In the genomic region with DNA sequence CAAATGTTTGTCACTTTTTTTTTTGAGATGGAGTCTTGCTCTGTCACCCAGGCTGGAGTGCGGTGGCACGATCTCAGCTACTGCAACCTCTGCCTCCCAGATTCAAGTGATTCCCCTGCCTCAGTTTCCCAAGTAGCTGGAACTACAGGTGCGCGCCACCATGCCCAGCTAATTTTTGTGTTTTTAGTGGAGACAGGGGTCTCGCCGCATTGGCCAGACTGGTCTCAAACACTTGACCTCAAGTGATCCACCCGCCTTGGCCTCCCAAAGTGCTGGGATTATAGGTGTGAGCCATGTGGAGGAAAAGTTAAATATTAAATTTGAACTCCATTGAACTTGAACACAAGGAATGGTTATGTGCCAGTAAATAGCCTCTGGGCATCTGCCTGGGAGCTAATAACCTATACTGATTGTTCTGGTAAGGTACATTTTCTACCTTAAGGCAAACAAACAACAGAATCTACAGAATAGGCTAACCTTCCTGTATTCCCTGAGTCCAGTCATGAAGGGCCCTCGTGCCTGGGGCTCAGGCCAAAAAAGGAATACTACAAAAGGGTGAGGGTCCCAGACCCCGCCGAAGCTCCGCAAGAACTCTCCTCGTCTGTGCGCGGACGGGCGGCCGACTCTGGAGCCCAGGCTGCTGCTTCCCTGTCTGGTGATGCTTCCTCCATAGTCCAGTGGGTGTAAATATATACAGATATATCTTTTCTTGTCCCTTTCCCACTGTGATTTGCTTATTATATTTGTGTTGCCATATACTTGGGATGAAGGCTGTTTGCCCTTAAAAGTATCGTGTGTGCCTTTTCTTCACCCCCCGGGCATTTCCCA, we compare ENCODE assay signal across 8 cellular contexts.
DNase-seq lines count a peak whose midpoint lies in the region; ATAC-seq and TF ChIP-seq lines count a peak whose summit lies in the region.

No MANE protein-coding gene starts in this region.

- H3K27ac ChIP-seq in brain microvascular endothelial cell (peak overlapping the region; percentile 37), lower lobe of right lung (peak overlapping the region; percentile 77), uterus (peak overlapping the region; percentile 85 to 93)

- intact Hi-C loops in lower lobe of right lung (cut with DNase I), result no loop called here
- intact Hi-C loops in uterus (cut with DNase I; ENCODE audit: low total_unique reads), result no loop called here

- in situ Hi-C loops in brain microvascular endothelial cell (cut with HindIII; ENCODE audit: low pct_ligation_motif_present, low sequenced_read_pairs), result no loop called here

- H3K4me3 Mint-ChIP-seq in activated naive CD8-positive, alpha-beta T cell, result peak overlapping the region; percentile 48
- no peak overlapping the region for H3K4me3 Mint-ChIP-seq in activated naive CD8-positive, alpha-beta T cell treated with anti-CD3 and anti-CD28 coated beads for 36 hours

- TF ChIP-seq CTCF in brain microvascular endothelial cell (IDR thresholded peaks at IDR 0.05; ENCODE audit: low read depth, low read length, missing control alignments) (no peak), lower lobe of right lung (IDR thresholded peaks at IDR 0.05) (no peak), uterus (IDR thresholded peaks at IDR 0.05) (no peak)

- H3K36me3 ChIP-seq in brain microvascular endothelial cell (replicated peaks) (no peaks in the 10 kb centered on the region), lower lobe of right lung (no peaks in the 10 kb centered on the region), uterus (no peaks in the 10 kb centered on the region)

- ATAC-seq in lower lobe of right lung (peak; percentile 57 to 69), HG02852 (IDR thresholded peaks at IDR 0.05; ENCODE audit: unreplicated experiment) (no peak), HG02588 (IDR thresholded peaks at IDR 0.05; ENCODE audit: unreplicated experiment) (no peak)

- no peak overlapping the region for H3K27ac Mint-ChIP-seq in activated naive CD8-positive, alpha-beta T cell
- no peak overlapping the region for H3K27ac Mint-ChIP-seq in activated naive CD8-positive, alpha-beta T cell treated with anti-CD3 and anti-CD28 coated beads for 36 hours

- H3K36me3 Mint-ChIP-seq in activated naive CD8-positive, alpha-beta T cell, result no peaks in the 10 kb centered on the region
- H3K36me3 Mint-ChIP-seq in activated naive CD8-positive, alpha-beta T cell treated with anti-CD3 and anti-CD28 coated beads for 36 hours, result no peaks in the 10 kb centered on the region

- peak overlapping the region; percentile 61 for H3K4me3 ChIP-seq in brain microvascular endothelial cell (ENCODE audit: low read depth, low read length)
- H3K4me3 ChIP-seq in lower lobe of right lung, result peak overlapping the region; percentile 59
- H3K4me3 ChIP-seq in uterus, result peak overlapping the region; percentile 44 to 49

- DNase-seq in activated naive CD8-positive, alpha-beta T cell treated with anti-CD3 and anti-CD28 coated beads for 36 hours, result no peak
- DNase-seq in brain microvascular endothelial cell (peak; percentile 4), lower lobe of right lung (no peak), uterus (no peak), SK-N-DZ (ENCODE audit: low spot score) (no peak)

- H3K9me3 Mint-ChIP-seq in activated naive CD8-positive, alpha-beta T cell (ENCODE audit: low read depth), result no peaks in the 10 kb centered on the region
- no peaks in the 10 kb centered on the region for H3K9me3 Mint-ChIP-seq in activated naive CD8-positive, alpha-beta T cell treated with anti-CD3 and anti-CD28 coated beads for 36 hours

- H3K9me3 ChIP-seq in lower lobe of right lung (no peaks in the 10 kb centered on the region), uterus (no peaks in the 10 kb centered on the region)

- H3K27me3 Mint-ChIP-seq in activated naive CD8-positive, alpha-beta T cell, result peaks cover 2% of the 10 kb centered on the region
- H3K27me3 Mint-ChIP-seq in activated naive CD8-positive, alpha-beta T cell treated with anti-CD3 and anti-CD28 coated beads for 36 hours, result peaks cover 40% of the 10 kb centered on the region

- peaks cover 15% of the 10 kb centered on the region for H3K4me1 ChIP-seq in lower lobe of right lung
- H3K4me1 ChIP-seq in uterus, result no peaks in the 10 kb centered on the region

- peaks cover 8% of the 10 kb centered on the region for H3K4me1 Mint-ChIP-seq in activated naive CD8-positive, alpha-beta T cell (ENCODE audit: low read depth)
- peaks cover 6% of the 10 kb centered on the region for H3K4me1 Mint-ChIP-seq in activated naive CD8-positive, alpha-beta T cell treated with anti-CD3 and anti-CD28 coated beads for 36 hours

- H3K27me3 ChIP-seq in brain microvascular endothelial cell (replicated peaks) (no peaks in the 10 kb centered on the region), lower lobe of right lung (ENCODE audit: low read depth) (no peaks in the 10 kb centered on the region), uterus (no peaks in the 10 kb centered on the region)

- no peak for TF ChIP-seq POLR2A in uterus (IDR thresholded peaks at IDR 0.05)

Comparison
In these comparisons a context has a peak if more than half of its experiments do, and no peak if none do; other contexts are left out.
1. H3K27ac ChIP-seq: peak in every context shown above with its lines; median percentile 89 in uterus; 77 in lower lobe of right lung; 37 in brain microvascular endothelial cell.
2. ATAC-seq: peak in lower lobe of right lung (2 of 2); none in HG02852 (single experiment) and HG02588 (single experiment).
3. Peak in every context shown above with its lines, with median percentiles within 50 percentile points of each other: H3K4me3 ChIP-seq.